In the genomic region with DNA sequence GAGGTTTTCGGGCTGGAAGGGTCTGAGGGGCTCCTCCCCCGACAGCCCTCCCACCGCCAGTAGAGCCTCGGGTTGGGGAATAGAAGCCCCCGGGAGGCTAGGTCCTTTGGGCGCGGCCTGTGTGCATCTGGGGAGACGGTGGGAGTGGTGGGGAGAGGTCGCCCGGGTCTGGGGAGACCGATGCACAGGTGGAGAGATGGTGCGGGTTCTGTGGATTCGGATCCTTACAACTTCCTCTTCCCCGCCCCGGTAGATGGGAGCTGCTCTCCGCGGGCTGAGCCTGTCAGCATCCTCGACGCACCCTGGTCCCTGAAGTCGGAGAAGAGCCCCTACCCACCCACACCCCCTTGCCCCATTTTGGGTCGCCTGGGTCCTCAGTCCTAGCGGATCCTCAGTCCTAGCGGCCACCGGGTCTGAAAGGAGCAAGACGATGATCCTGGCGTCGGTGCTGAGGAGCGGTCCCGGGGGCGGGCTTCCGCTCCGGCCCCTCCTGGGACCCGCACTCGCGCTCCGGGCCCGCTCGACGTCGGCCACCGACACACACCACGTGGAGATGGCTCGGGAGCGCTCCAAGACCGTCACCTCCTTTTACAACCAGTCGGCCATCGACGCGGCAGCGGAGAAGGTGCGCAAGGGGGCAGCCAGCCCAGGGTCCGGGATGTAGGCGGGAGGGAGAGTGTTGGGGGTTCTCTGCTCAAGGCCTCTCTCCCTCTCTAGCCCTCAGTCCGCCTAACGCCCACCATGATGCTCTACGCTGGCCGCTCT, we compare ENCODE assay signal across 1 cellular context.
TF ChIP-seq lines count a peak whose summit lies in the region.

No MANE protein-coding gene starts in this region.

TF ChIP-seq in HepG2, 621 proteins besides CTCF, POLR2A, EP300 and RAD21:
- TF ChIP-seq SRSF1 (optimal IDR thresholded peaks at IDR 0.05; ENCODE audit: low read depth, low read length) (peak; percentile 4), NPAS2 (CRISPR knock-in tag; IDR thresholded peaks at IDR 0.05; ENCODE audit: borderline replicate concordance) (no peak), ZBTB7B (CRISPR knock-in tag; IDR thresholded peaks at IDR 0.05) (no peak), ZBTB38 (CRISPR knock-in tag; IDR thresholded peaks at IDR 0.05) (peak; percentile 97), ZNF33A (CRISPR knock-in tag; IDR thresholded peaks at IDR 0.05; ENCODE audit: borderline replicate concordance) (0 out of 2 replicates have a peak, but pooled peaks have one; percentile 61), ZNF33B (CRISPR knock-in tag; IDR thresholded peaks at IDR 0.05) (no peak), ZNF83 (CRISPR knock-in tag; IDR thresholded peaks at IDR 0.05; ENCODE audit: borderline replicate concordance) (peak; percentile 8; the same call in 1 of the 2 replicates), PCBP1 (IDR thresholded peaks at IDR 0.05; ENCODE audit: borderline replicate concordance, low read depth, low read length) (0 out of 2 replicates have a peak, but pooled peaks have one; percentile 54), ZNF530 (CRISPR knock-in tag; IDR thresholded peaks at IDR 0.05; ENCODE audit: low read depth) (0 out of 2 replicates have a peak, but pooled peaks have one; percentile 9), ZNF572 (CRISPR knock-in tag; IDR thresholded peaks at IDR 0.05) (peak; percentile 32; the same call in 1 of the 2 replicates), HDAC2 (CRISPR knock-in tag; IDR thresholded peaks at IDR 0.05) (no peak), ZNF772 (CRISPR knock-in tag; IDR thresholded peaks at IDR 0.05) (no peak), RFXANK (CRISPR knock-in tag; IDR thresholded peaks at IDR 0.05) (no peak), ZSCAN21 (CRISPR knock-in tag; IDR thresholded peaks at IDR 0.05; ENCODE audit: borderline replicate concordance) (0 out of 2 replicates have a peak, but pooled peaks have one; percentile 2), ZNF670 (CRISPR knock-in tag; IDR thresholded peaks at IDR 0.05; ENCODE audit: borderline replicate concordance) (peak; percentile 87; the same call in 1 of the 2 replicates), ZBTB42 (CRISPR knock-in tag; IDR thresholded peaks at IDR 0.05) (peak; percentile 16; the same call in 1 of the 2 replicates), AGO2 (optimal IDR thresholded peaks at IDR 0.05; ENCODE audit: low read depth, low read length) (peak; percentile 29), ZNF549 (CRISPR knock-in tag; IDR thresholded peaks at IDR 0.05) (no peak), SP2 (CRISPR knock-in tag; IDR thresholded peaks at IDR 0.05) (peak; percentile 28; the same call in 1 of the 2 replicates)
- TF ChIP-seq, protein P1, sequence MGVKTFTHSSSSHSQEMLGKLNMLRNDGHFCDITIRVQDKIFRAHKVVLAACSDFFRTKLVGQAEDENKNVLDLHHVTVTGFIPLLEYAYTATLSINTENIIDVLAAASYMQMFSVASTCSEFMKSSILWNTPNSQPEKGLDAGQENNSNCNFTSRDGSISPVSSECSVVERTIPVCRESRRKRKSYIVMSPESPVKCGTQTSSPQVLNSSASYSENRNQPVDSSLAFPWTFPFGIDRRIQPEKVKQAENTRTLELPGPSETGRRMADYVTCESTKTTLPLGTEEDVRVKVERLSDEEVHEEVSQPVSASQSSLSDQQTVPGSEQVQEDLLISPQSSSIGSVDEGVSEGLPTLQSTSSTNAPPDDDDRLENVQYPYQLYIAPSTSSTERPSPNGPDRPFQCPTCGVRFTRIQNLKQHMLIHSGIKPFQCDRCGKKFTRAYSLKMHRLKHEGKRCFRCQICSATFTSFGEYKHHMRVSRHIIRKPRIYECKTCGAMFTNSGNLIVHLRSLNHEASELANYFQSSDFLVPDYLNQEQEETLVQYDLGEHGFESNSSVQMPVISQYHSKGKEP (CRISPR knock-in tag; IDR thresholded peaks at IDR 0.05) = no peak
- TF ChIP-seq, protein P2, sequence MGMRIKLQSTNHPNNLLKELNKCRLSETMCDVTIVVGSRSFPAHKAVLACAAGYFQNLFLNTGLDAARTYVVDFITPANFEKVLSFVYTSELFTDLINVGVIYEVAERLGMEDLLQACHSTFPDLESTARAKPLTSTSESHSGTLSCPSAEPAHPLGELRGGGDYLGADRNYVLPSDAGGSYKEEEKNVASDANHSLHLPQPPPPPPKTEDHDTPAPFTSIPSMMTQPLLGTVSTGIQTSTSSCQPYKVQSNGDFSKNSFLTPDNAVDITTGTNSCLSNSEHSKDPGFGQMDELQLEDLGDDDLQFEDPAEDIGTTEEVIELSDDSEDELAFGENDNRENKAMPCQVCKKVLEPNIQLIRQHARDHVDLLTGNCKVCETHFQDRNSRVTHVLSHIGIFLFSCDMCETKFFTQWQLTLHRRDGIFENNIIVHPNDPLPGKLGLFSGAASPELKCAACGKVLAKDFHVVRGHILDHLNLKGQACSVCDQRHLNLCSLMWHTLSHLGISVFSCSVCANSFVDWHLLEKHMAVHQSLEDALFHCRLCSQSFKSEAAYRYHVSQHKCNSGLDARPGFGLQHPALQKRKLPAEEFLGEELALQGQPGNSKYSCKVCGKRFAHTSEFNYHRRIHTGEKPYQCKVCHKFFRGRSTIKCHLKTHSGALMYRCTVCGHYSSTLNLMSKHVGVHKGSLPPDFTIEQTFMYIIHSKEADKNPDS (CRISPR knock-in tag; IDR thresholded peaks at IDR 0.05) = 0 out of 2 replicates have a peak, but pooled peaks have one; percentile 16
- TF ChIP-seq, protein P3, sequence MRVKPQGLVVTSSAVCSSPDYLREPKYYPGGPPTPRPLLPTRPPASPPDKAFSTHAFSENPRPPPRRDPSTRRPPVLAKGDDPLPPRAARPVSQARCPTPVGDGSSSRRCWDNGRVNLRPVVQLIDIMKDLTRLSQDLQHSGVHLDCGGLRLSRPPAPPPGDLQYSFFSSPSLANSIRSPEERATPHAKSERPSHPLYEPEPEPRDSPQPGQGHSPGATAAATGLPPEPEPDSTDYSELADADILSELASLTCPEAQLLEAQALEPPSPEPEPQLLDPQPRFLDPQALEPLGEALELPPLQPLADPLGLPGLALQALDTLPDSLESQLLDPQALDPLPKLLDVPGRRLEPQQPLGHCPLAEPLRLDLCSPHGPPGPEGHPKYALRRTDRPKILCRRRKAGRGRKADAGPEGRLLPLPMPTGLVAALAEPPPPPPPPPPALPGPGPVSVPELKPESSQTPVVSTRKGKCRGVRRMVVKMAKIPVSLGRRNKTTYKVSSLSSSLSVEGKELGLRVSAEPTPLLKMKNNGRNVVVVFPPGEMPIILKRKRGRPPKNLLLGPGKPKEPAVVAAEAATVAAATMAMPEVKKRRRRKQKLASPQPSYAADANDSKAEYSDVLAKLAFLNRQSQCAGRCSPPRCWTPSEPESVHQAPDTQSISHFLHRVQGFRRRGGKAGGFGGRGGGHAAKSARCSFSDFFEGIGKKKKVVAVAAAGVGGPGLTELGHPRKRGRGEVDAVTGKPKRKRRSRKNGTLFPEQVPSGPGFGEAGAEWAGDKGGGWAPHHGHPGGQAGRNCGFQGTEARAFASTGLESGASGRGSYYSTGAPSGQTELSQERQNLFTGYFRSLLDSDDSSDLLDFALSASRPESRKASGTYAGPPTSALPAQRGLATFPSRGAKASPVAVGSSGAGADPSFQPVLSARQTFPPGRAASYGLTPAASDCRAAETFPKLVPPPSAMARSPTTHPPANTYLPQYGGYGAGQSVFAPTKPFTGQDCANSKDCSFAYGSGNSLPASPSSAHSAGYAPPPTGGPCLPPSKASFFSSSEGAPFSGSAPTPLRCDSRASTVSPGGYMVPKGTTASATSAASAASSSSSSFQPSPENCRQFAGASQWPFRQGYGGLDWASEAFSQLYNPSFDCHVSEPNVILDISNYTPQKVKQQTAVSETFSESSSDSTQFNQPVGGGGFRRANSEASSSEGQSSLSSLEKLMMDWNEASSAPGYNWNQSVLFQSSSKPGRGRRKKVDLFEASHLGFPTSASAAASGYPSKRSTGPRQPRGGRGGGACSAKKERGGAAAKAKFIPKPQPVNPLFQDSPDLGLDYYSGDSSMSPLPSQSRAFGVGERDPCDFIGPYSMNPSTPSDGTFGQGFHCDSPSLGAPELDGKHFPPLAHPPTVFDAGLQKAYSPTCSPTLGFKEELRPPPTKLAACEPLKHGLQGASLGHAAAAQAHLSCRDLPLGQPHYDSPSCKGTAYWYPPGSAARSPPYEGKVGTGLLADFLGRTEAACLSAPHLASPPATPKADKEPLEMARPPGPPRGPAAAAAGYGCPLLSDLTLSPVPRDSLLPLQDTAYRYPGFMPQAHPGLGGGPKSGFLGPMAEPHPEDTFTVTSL (CRISPR knock-in tag; IDR thresholded peaks at IDR 0.05; ENCODE audit: borderline replicate concordance) = 0 out of 2 replicates have a peak, but pooled peaks have one; percentile 4
- TF ChIP-seq, protein P4, sequence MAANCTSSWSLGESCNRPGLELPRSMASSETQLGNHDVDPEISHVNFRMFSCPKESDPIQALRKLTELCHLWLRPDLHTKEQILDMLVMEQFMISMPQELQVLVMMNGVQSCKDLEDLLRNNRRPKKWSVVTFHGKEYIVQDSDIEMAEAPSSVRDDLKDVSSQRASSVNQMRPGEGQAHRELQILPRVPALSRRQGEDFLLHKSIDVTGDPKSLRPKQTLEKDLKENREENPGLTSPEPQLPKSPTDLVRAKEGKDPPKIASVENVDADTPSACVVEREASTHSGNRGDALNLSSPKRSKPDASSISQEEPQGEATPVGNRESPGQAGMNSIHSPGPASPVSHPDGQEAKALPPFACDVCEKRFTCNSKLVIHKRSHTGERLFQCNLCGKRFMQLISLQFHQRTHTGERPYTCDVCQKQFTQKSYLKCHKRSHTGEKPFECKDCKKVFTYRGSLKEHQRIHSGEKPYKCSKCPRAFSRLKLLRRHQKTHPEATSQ (CRISPR knock-in tag; IDR thresholded peaks at IDR 0.05; ENCODE audit: borderline replicate concordance) = no peak
- TF ChIP-seq, protein P5, sequence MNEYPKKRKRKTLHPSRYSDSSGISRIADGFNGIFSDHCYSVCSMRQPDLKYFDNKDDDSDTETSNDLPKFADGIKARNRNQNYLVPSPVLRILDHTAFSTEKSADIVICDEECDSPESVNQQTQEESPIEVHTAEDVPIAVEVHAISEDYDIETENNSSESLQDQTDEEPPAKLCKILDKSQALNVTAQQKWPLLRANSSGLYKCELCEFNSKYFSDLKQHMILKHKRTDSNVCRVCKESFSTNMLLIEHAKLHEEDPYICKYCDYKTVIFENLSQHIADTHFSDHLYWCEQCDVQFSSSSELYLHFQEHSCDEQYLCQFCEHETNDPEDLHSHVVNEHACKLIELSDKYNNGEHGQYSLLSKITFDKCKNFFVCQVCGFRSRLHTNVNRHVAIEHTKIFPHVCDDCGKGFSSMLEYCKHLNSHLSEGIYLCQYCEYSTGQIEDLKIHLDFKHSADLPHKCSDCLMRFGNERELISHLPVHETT (CRISPR knock-in tag; conservative IDR thresholded peaks at IDR 0.05) = no peak
- TF ChIP-seq, protein P6, sequence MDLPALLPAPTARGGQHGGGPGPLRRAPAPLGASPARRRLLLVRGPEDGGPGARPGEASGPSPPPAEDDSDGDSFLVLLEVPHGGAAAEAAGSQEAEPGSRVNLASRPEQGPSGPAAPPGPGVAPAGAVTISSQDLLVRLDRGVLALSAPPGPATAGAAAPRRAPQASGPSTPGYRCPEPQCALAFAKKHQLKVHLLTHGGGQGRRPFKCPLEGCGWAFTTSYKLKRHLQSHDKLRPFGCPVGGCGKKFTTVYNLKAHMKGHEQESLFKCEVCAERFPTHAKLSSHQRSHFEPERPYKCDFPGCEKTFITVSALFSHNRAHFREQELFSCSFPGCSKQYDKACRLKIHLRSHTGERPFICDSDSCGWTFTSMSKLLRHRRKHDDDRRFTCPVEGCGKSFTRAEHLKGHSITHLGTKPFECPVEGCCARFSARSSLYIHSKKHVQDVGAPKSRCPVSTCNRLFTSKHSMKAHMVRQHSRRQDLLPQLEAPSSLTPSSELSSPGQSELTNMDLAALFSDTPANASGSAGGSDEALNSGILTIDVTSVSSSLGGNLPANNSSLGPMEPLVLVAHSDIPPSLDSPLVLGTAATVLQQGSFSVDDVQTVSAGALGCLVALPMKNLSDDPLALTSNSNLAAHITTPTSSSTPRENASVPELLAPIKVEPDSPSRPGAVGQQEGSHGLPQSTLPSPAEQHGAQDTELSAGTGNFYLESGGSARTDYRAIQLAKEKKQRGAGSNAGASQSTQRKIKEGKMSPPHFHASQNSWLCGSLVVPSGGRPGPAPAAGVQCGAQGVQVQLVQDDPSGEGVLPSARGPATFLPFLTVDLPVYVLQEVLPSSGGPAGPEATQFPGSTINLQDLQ (CRISPR knock-in tag; IDR thresholded peaks at IDR 0.05) = 0 out of 2 replicates have a peak, but pooled peaks have one; percentile 8
